8 cellular contexts compared by ENCODE assay signal in the genomic region with DNA sequence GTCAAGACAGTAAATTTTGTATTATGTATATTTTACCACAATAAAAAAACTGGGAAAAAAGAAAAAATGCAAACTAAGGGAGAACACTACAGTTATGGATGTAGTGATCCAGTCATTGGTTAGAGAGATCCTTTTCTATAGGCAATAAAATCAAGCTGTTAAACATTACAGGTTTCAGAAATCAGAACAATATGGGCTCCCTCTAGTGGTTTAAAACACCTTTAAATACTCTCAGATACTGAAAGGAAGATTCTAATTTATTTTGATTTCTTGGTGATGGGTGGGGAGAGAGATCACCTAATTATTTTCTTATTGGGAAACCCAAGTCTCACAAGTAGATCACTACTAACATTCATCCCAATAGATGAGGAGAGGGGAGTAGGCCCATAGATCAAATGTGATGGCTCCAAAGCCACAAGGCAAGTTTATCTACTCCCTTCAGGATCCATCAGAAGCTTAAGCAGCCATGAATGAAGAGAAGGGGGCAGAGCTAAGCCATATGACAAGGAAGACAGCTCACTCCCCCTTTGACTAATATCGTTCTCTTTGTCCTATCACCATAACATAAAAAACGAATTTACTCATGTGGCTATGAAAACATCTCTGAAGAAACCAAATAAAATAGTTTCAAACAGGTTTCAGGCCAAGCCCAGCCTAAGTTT.
DNase-seq lines count a peak whose midpoint lies in the region; ATAC-seq and TF ChIP-seq lines count a peak whose summit lies in the region.

No MANE protein-coding gene starts in this region.

- POLR2A ChIA-PET in activated CD4-positive, alpha-beta memory T cell treated with anti-CD3 and anti-CD28 coated beads for 36 hours (lab: Charles Lee): interaction anchor here (0.9 kb wide), 1 partner anchor 114 kb away, joined by 3 read pairs; no protein-coding TSS in a partner anchor

- intact Hi-C loops in tibial artery (cut with DNase I; ENCODE audit: low total_unique reads): no loop called here
- intact Hi-C loops in activated CD4-positive, alpha-beta memory T cell treated with anti-CD3 and anti-CD28 coated beads for 36 hours (cut with micrococcal nuclease): loop anchor here (2.0 to 5.0 kb wide), 3 partner anchors 211 to 541 kb away; no protein-coding TSS in a partner anchor

- peaks cover 56% of the 10 kb centered on the region for H3K4me1 Mint-ChIP-seq in activated CD4-positive, alpha-beta memory T cell treated with anti-CD3 and anti-CD28 coated beads for 36 hours (ENCODE audit: low read depth)

- H3K36me3 ChIP-seq in gastroesophageal sphincter: no peaks in the 10 kb centered on the region
- no peaks in the 10 kb centered on the region for H3K36me3 ChIP-seq in tibial artery

- no peak overlapping the region for H3K4me3 ChIP-seq in Jurkat, Clone E6-1 (ENCODE audit: low read length)
- H3K4me3 ChIP-seq in gastroesophageal sphincter (no peak overlapping the region), tibial artery (no peak overlapping the region)

- H3K27ac ChIP-seq in gastroesophageal sphincter (peak overlapping the region in 2 of 4 donors; percentile 39 to 40), tibial artery (no peak overlapping the region)

- H3K27me3 Mint-ChIP-seq in activated CD4-positive, alpha-beta memory T cell treated with anti-CD3 and anti-CD28 coated beads for 36 hours: no peaks in the 10 kb centered on the region

- no peak for TF ChIP-seq EP300 in gastroesophageal sphincter (IDR thresholded peaks at IDR 0.05)

- peak; percentile 7 for DNase-seq in Caki2 (ENCODE audit: low read depth)
- peak; percentile 28 for DNase-seq in Jurkat, Clone E6-1 (ENCODE audit: low read depth, low spot score)
- peak; percentile 67 for DNase-seq in SW480 (ENCODE audit: low spot score)
- DNase-seq in tibial artery: no peak
- no peak for DNase-seq in stimulated activated CD4-positive, alpha-beta T cell treated with anti-CD3 and anti-CD28 coated beads, Interleukin-12 subunit alpha, Interleukin-12 subunit beta, amount 100 ng/mL, for 4 hours
- no peak for DNase-seq in activated CD4-positive, alpha-beta memory T cell treated with anti-CD3 and anti-CD28 coated beads for 36 hours

- CTCF ChIA-PET in activated CD4-positive, alpha-beta memory T cell treated with anti-CD3 and anti-CD28 coated beads for 36 hours (lab: Charles Lee): interaction anchor here (0.5 to 5.1 kb wide), 22 partner anchors 8 to 541 kb away, joined by 3 to 60 read pairs (median 4); partner anchors contain the start of gene SNRK

- 15 to 21% methylated on average over 2 of the region's 2 CpGs for WGBS in gastroesophageal sphincter (ENCODE audit: low coverage in 1 of 2), 2 donors

- no peaks in the 10 kb centered on the region for H3K9me3 Mint-ChIP-seq in activated CD4-positive, alpha-beta memory T cell treated with anti-CD3 and anti-CD28 coated beads for 36 hours

- H3K4me3 Mint-ChIP-seq in activated CD4-positive, alpha-beta memory T cell treated with anti-CD3 and anti-CD28 coated beads for 36 hours: no peak overlapping the region

- H3K27me3 ChIP-seq in gastroesophageal sphincter (no peaks in the 10 kb centered on the region), tibial artery (no peaks in the 10 kb centered on the region)

- no peaks in the 10 kb centered on the region for H3K36me3 Mint-ChIP-seq in activated CD4-positive, alpha-beta memory T cell treated with anti-CD3 and anti-CD28 coated beads for 36 hours

- H3K4me1 ChIP-seq in gastroesophageal sphincter (peaks cover 0 to 11% (median 0%) of the 10 kb centered on the region in 3 donors), tibial artery (no peaks in the 10 kb centered on the region)

- ATAC-seq in gastroesophageal sphincter (no peak), GM18870 (IDR thresholded peaks at IDR 0.05; ENCODE audit: unreplicated experiment) (no peak)

- TF ChIP-seq CTCF in gastroesophageal sphincter (IDR thresholded peaks at IDR 0.05) (peak; percentile 34 to 65 (median 50)), tibial artery (IDR thresholded peaks at IDR 0.05) (peak; percentile 38 to 54)

- H3K9me3 ChIP-seq in gastroesophageal sphincter (no peaks in the 10 kb centered on the region), tibial artery (no peaks in the 10 kb centered on the region)

- no peak overlapping the region for H3K27ac Mint-ChIP-seq in activated CD4-positive, alpha-beta memory T cell treated with anti-CD3 and anti-CD28 coated beads for 36 hours

- in situ Hi-C loops in Caki2 (cut with HindIII; ENCODE audit: low pct_unique_long_range_greater_than_20kb, low sequenced_read_pairs): no loop called here

- no peak for TF ChIP-seq POLR2A in gastroesophageal sphincter (IDR thresholded peaks at IDR 0.05)

Comparison
In these comparisons a context has a peak if more than half of its experiments do, and no peak if none do; other contexts are left out.
1. DNase-seq: peak in Caki2 (single experiment), Jurkat, Clone E6-1 (single experiment) and SW480 (single experiment); none in tibial artery (0 of 2), stimulated activated CD4-positive, alpha-beta T cell treated with anti-CD3 and anti-CD28 coated beads, Interleukin-12 subunit alpha, Interleukin-12 subunit beta, amount 100 ng/mL, for 4 hours (single experiment) and activated CD4-positive, alpha-beta memory T cell treated with anti-CD3 and anti-CD28 coated beads for 36 hours (single experiment).